In the genomic region with DNA sequence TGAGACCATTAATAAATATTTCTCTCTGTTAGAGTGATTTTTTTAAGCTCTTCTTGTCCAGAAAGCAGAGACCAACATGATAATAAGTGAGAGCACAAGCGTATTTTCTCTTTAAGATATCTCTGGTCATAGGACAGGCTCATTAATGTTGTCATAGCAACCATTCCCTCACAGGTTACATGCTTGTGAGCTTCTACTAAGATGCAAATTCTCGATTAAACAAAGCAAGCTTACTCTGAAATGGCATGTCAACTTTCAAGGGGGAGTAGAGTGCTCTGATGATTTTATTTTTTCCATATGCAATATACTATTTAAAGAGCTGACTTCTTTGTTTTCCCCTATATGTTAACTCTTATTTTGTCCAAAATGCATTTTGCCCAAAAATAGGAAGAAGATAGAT, we compare ENCODE assay signal across 29 cellular contexts.
"Had no signal": no experiment of that assay in that cellular context is flagged by ENCODE, and none has a peak within 500 bp of the region (broad histone marks: within the 10 kb centered on the region; RNA-seq: fewer than 3 reads in every experiment).

No MANE protein-coding gene starts in this region.

- DNase-seq: activated CD4-positive, alpha-beta memory T cell treated with anti-CD3 and anti-CD28 coated beads for 36 hours; activated CD4-positive, alpha-beta T cell treated with anti-CD3 and anti-CD28 coated beads, Interleukin-2, amount 10 ng/mL, durations not matched to agents 24 days and 14 days; activated CD4-positive, CD25-positive, alpha-beta regulatory T cell treated with anti-CD3 and anti-CD28 coated beads, Interleukin-2, amount 50 U/mL, for 72 hours; activated CD8-positive, alpha-beta memory T cell treated with anti-CD3 and anti-CD28 coated beads, Interleukin-2, amount 50 U/mL, for 4 hours; activated gamma-delta T cell treated with Interleukin-2 at 50 U/mL for 16 hours; activated naive CD4-positive, alpha-beta T cell treated with anti-CD3 and anti-CD28 coated beads, Interleukin-2, amount 50 U/mL, for 16 hours; activated naive CD8-positive, alpha-beta T cell treated with anti-CD3 and anti-CD28 coated beads, Interleukin-2, amount 50 U/mL, for 24 hours; activated T-cell treated with anti-CD3 and anti-CD28 coated beads, Interleukin-2, amount 50 U/mL, for 24 hours; amygdala; esophagus squamous epithelium; foreskin melanocyte; glutamatergic neuron; left cardiac atrium; mammary epithelial cell; ovary; right lobe of liver; stimulated activated CD4-positive, alpha-beta T cell treated with anti-CD3 and anti-CD28 coated beads, Interleukin-4, amount 100 ng/mL, for 24 hours; stimulated activated naive CD8-positive, alpha-beta T cell treated with anti-CD3 and anti-CD28 coated beads, Interleukin-15, amount 100 ng/mL, for 72 hours; substantia nigra; T-helper 2 cell; uterus had no signal

- H3K4me3 ChIP-seq: esophagus squamous epithelium, ovary, right lobe of liver, uterus had no signal

- H3K27me3 ChIP-seq: esophagus squamous epithelium, ovary, right lobe of liver, uterus had no signal

- H3K9me3 ChIP-seq: esophagus squamous epithelium, ovary, right lobe of liver, uterus had no signal

- H3K9me3 Mint-ChIP-seq: activated CD4-positive, alpha-beta memory T cell treated with anti-CD3 and anti-CD28 coated beads for 36 hours; activated CD4-positive, alpha-beta T cell treated with anti-CD3 and anti-CD28 coated beads, Interleukin-2, amount 10 ng/mL, durations not matched to agents 24 days and 14 days; activated naive CD8-positive, alpha-beta T cell treated with anti-CD3 and anti-CD28 coated beads, Interleukin-2, amount 50 U/mL, for 24 hours; activated T-cell treated with anti-CD3 and anti-CD28 coated beads, Interleukin-2, amount 50 U/mL, for 24 hours; activated T-helper 17 cell treated with anti-CD3 and anti-CD28 coated beads, Interleukin-2, amount 50 U/mL, for 72 hours; central memory CD8-positive, alpha-beta T cell; nephron; stimulated activated memory B cell treated with anti-CD40 and anti-IgM and Interleukin-4, amounts not matched to agents 10 μg/mL and 1 μg/mL and 100 μg/mL, for 72 hours; type B pancreatic cell had no signal

- ATAC-seq: activated naive CD8-positive, alpha-beta T cell treated with anti-CD3 and anti-CD28 coated beads, Interleukin-2, amount 50 U/mL, for 24 hours; activated T-helper 17 cell treated with anti-CD3 and anti-CD28 coated beads, Interleukin-2, amount 50 U/mL, for 72 hours; left cardiac atrium; right lobe of liver; stimulated activated memory B cell treated with anti-CD40 and anti-IgM and Interleukin-4, amounts not matched to agents 10 μg/mL and 1 μg/mL and 100 μg/mL, for 72 hours; stimulated activated naive CD8-positive, alpha-beta T cell treated with anti-CD3 and anti-CD28 coated beads, Interleukin-15, amount 100 ng/mL, for 72 hours had no signal

- H3K27ac Mint-ChIP-seq: activated CD4-positive, alpha-beta memory T cell treated with anti-CD3 and anti-CD28 coated beads for 36 hours; activated CD4-positive, alpha-beta T cell treated with anti-CD3 and anti-CD28 coated beads, Interleukin-2, amount 10 ng/mL, durations not matched to agents 24 days and 14 days; activated naive CD8-positive, alpha-beta T cell treated with anti-CD3 and anti-CD28 coated beads, Interleukin-2, amount 50 U/mL, for 24 hours; activated T-cell treated with anti-CD3 and anti-CD28 coated beads, Interleukin-2, amount 50 U/mL, for 24 hours; activated T-helper 17 cell treated with anti-CD3 and anti-CD28 coated beads, Interleukin-2, amount 50 U/mL, for 72 hours; dendritic cell treated with granulocyte-macrophage colony-stimulating factor and Interleukin-4, amounts not matched to agents 40 ng/mL and 50 ng/mL, for 4 days; nephron; progenitor cell of endocrine pancreas; stimulated activated memory B cell treated with anti-CD40 and anti-IgM and Interleukin-4, amounts not matched to agents 10 μg/mL and 1 μg/mL and 100 μg/mL, for 72 hours; stimulated activated naive CD8-positive, alpha-beta T cell treated with anti-CD3 and anti-CD28 coated beads, Interleukin-15, amount 100 ng/mL, for 72 hours; type B pancreatic cell had no signal

- H3K36me3 Mint-ChIP-seq: activated CD4-positive, alpha-beta memory T cell treated with anti-CD3 and anti-CD28 coated beads for 36 hours; stimulated activated memory B cell treated with anti-CD40 and anti-IgM and Interleukin-4, amounts not matched to agents 10 μg/mL and 1 μg/mL and 100 μg/mL, for 72 hours; type B pancreatic cell had no signal

- H3K4me1 ChIP-seq: esophagus squamous epithelium, right lobe of liver, uterus had no signal

- H3K36me3 ChIP-seq: esophagus squamous epithelium, ovary, right lobe of liver, uterus had no signal

- H3K27ac ChIP-seq: epithelial cell of prostate, esophagus squamous epithelium, ovary, right lobe of liver, uterus had no signal
